In genomic region chr5:54229041-54229780, GRCh38 we compare ENCODE assay signal across 8 cellular contexts.
DNase-seq lines count a peak whose midpoint lies in the region; ATAC-seq and TF ChIP-seq lines count a peak whose summit lies in the region.

No MANE protein-coding gene starts in this region.

- H3K9me2 ChIP-seq in OCI-LY1 (ENCODE audit: low read depth, low read length) (no peaks in the 10 kb centered on the region), neural cell (ENCODE audit: insufficient read depth, low read length) (no peaks in the 10 kb centered on the region)

- H3K4me2 ChIP-seq in OCI-LY1 (ENCODE audit: low read length) = no peak overlapping the region
- H3K4me2 ChIP-seq in fibroblast of lung (ENCODE audit: extremely low read depth, insufficient read depth, low read length) = no peak overlapping the region
- no peak overlapping the region for H3K4me2 ChIP-seq in neural cell (ENCODE audit: low read length)

- DNase-seq in CMK (ENCODE audit: low read depth) = peak; percentile 15
- peak; percentile 66 for DNase-seq in activated T-cell treated with anti-CD3 and anti-CD28 coated beads for 4 hours
- DNase-seq in fibroblast of lung (ENCODE audit: low read depth in 2 of 2) = peak; percentile 34 to 63
- peak; percentile 82 for DNase-seq in stomach

- no peak overlapping the region for H2AFZ ChIP-seq in OCI-LY1 (ENCODE audit: low read length)
- H2AFZ ChIP-seq in fibroblast of lung (ENCODE audit: low read length) = no peak overlapping the region
- no peak overlapping the region for H2AFZ ChIP-seq in neural cell (ENCODE audit: low read depth, low read length)

- no peaks in the 10 kb centered on the region for H4K20me1 ChIP-seq in OCI-LY1 (ENCODE audit: insufficient read depth, low read length)
- H4K20me1 ChIP-seq in fibroblast of lung (ENCODE audit: control insufficient read depth, extremely low read depth, insufficient read depth, low read length) = no peaks in the 10 kb centered on the region
- H4K20me1 ChIP-seq in neural cell (ENCODE audit: insufficient read depth) = no peaks in the 10 kb centered on the region

- no peak for TF ChIP-seq EP300 in neural cell (conservative IDR thresholded peaks at IDR 0.05; ENCODE audit: poor library complexity, severe bottlenecking)
- TF ChIP-seq EP300 in stomach (IDR thresholded peaks at IDR 0.05) = no peak

- H3K36me3 ChIP-seq in OCI-LY1 (ENCODE audit: insufficient read depth, low read length) = no peaks in the 10 kb centered on the region
- H3K36me3 ChIP-seq in fibroblast of lung (ENCODE audit: control insufficient read depth, insufficient read depth, low read length) = no peaks in the 10 kb centered on the region
- no peaks in the 10 kb centered on the region for H3K36me3 ChIP-seq in neural cell (ENCODE audit: insufficient read depth, low read length)
- H3K36me3 ChIP-seq in stomach = no peaks in the 10 kb centered on the region

- ATAC-seq in GM19328 (IDR thresholded peaks at IDR 0.05; ENCODE audit: unreplicated experiment) = peak; percentile 92
- ATAC-seq in HG03378 (IDR thresholded peaks at IDR 0.05; ENCODE audit: unreplicated experiment) = peak; percentile 94

- 9 to 17% (median 10%) methylated on average over 6 of the region's 6 CpGs for WGBS in stomach, 5 donors

- TF ChIP-seq CTCF in OCI-LY1 (IDR thresholded peaks at IDR 0.05; ENCODE audit: low read length) = peak; percentile 95
- TF ChIP-seq CTCF in fibroblast of lung (conservative IDR thresholded peaks at IDR 0.05 in 1 of 2, IDR thresholded peaks at IDR 0.05 in 1 of 2; ENCODE audit: low read depth in 1 of 2, low read length in 2 of 2) = peak; percentile 94 to 95
- TF ChIP-seq CTCF in neural cell (IDR thresholded peaks at IDR 0.05; ENCODE audit: poor library complexity, severe bottlenecking) = peak; percentile 74
- peak in 6 of 7 experiments; percentile 24 to 96 (median 90) for TF ChIP-seq CTCF in stomach (IDR thresholded peaks at IDR 0.05)

- H3K27me3 ChIP-seq in OCI-LY1 (ENCODE audit: insufficient read depth, low read length) (peaks cover 4% of the 10 kb centered on the region), fibroblast of lung (ENCODE audit: control insufficient read depth, insufficient read depth, low read length) (no peaks in the 10 kb centered on the region), neural cell (ENCODE audit: insufficient read depth, low read depth, low read length) (no peaks in the 10 kb centered on the region), stomach (no peaks in the 10 kb centered on the region)

- H3K4me1 ChIP-seq in OCI-LY1 (ENCODE audit: insufficient read depth, low read length, severe bottlenecking) (peaks cover 3% of the 10 kb centered on the region), fibroblast of lung (ENCODE audit: control insufficient read depth, extremely low read depth, insufficient read depth, low read length) (no peaks in the 10 kb centered on the region), stomach (peaks cover 0 to 11% (median 5%) of the 10 kb centered on the region in 4 donors)

- H3K4me3 ChIP-seq in OCI-LY1 (ENCODE audit: low read depth, low read length, poor library complexity, severe bottlenecking) (no peak overlapping the region), fibroblast of lung (replicated peaks in 1 of 4; ENCODE audit: control extremely low read depth in 1 of 4, insufficient read depth in 1 of 4, low read depth in 3 of 4, low read length in 4 of 4) (no peak overlapping the region), neural cell (ENCODE audit: low read length) (no peak overlapping the region), stomach (no peak overlapping the region)

- no peaks in the 10 kb centered on the region for H3F3A ChIP-seq in OCI-LY1 (ENCODE audit: insufficient read depth, low read length)
- no peaks in the 10 kb centered on the region for H3F3A ChIP-seq in neural cell (ENCODE audit: insufficient read depth, low read length, poor library complexity, severe bottlenecking)

- H3K9ac ChIP-seq in OCI-LY1 (ENCODE audit: low read length) = no peak overlapping the region
- H3K9ac ChIP-seq in fibroblast of lung (ENCODE audit: insufficient read depth, low read length) = no peak overlapping the region
- H3K9ac ChIP-seq in neural cell (ENCODE audit: low read length) = no peak overlapping the region

- no peak for TF ChIP-seq POLR2A in stomach (IDR thresholded peaks at IDR 0.05)

- no peaks in the 10 kb centered on the region for H3K79me2 ChIP-seq in OCI-LY1 (ENCODE audit: insufficient read depth, low read length)
- no peaks in the 10 kb centered on the region for H3K79me2 ChIP-seq in fibroblast of lung (ENCODE audit: control insufficient read depth, insufficient read depth, low read length)
- no peaks in the 10 kb centered on the region for H3K79me2 ChIP-seq in neural cell (replicated peaks; ENCODE audit: insufficient read depth, low read length)

- TF ChIP-seq RAD21 in neural cell (conservative IDR thresholded peaks at IDR 0.05) = peak; percentile 74

- intact Hi-C loops in stomach (cut with DNase I; ENCODE audit: low total_unique reads) = loop anchor here (5.0 to 10.0 kb wide), 2 partner anchors 747 to 964 kb away; partner anchors contain the start of gene FST

- H3K27ac ChIP-seq in OCI-LY1 (ENCODE audit: low read depth, low read length, poor library complexity, severe bottlenecking) = no peak overlapping the region
- no peak overlapping the region for H3K27ac ChIP-seq in fibroblast of lung (ENCODE audit: insufficient read depth, low read length)
- no peak overlapping the region for H3K27ac ChIP-seq in neural cell (ENCODE audit: low read length)
- H3K27ac ChIP-seq in stomach = no peak overlapping the region

- H3K9me3 ChIP-seq in OCI-LY1 (ENCODE audit: low read length) (no peaks in the 10 kb centered on the region), fibroblast of lung (ENCODE audit: control insufficient read depth, insufficient read depth, low read depth, low read length) (no peaks in the 10 kb centered on the region), neural cell (ENCODE audit: low read length) (no peaks in the 10 kb centered on the region), stomach (no peaks in the 10 kb centered on the region)

TF ChIP-seq in neural cell, 6 proteins besides CTCF, POLR2A, EP300 and RAD21:
- TF ChIP-seq, protein P1, sequence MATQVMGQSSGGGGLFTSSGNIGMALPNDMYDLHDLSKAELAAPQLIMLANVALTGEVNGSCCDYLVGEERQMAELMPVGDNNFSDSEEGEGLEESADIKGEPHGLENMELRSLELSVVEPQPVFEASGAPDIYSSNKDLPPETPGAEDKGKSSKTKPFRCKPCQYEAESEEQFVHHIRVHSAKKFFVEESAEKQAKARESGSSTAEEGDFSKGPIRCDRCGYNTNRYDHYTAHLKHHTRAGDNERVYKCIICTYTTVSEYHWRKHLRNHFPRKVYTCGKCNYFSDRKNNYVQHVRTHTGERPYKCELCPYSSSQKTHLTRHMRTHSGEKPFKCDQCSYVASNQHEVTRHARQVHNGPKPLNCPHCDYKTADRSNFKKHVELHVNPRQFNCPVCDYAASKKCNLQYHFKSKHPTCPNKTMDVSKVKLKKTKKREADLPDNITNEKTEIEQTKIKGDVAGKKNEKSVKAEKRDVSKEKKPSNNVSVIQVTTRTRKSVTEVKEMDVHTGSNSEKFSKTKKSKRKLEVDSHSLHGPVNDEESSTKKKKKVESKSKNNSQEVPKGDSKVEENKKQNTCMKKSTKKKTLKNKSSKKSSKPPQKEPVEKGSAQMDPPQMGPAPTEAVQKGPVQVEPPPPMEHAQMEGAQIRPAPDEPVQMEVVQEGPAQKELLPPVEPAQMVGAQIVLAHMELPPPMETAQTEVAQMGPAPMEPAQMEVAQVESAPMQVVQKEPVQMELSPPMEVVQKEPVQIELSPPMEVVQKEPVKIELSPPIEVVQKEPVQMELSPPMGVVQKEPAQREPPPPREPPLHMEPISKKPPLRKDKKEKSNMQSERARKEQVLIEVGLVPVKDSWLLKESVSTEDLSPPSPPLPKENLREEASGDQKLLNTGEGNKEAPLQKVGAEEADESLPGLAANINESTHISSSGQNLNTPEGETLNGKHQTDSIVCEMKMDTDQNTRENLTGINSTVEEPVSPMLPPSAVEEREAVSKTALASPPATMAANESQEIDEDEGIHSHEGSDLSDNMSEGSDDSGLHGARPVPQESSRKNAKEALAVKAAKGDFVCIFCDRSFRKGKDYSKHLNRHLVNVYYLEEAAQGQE (IDR thresholded peaks at IDR 0.05; ENCODE audit: borderline replicate concordance) = no peak
- TF ChIP-seq MXI1 (conservative IDR thresholded peaks at IDR 0.05; ENCODE audit: poor library complexity, severe bottlenecking) (no peak), SMC3 (conservative IDR thresholded peaks at IDR 0.05; ENCODE audit: poor library complexity) (peak; percentile 80), POLR2AphosphoS5 (IDR thresholded peaks at IDR 0.05) (no peak)

Comparison
In these comparisons a context has a peak if more than half of its experiments do, and no peak if none do; other contexts are left out.
1. DNase-seq: peak in every context shown above with its lines; median percentile 82 in stomach; 66 in activated T-cell treated with anti-CD3 and anti-CD28 coated beads for 4 hours; 48 in fibroblast of lung; 15 in CMK.